19 cellular contexts compared by ENCODE assay signal in the genomic region with DNA sequence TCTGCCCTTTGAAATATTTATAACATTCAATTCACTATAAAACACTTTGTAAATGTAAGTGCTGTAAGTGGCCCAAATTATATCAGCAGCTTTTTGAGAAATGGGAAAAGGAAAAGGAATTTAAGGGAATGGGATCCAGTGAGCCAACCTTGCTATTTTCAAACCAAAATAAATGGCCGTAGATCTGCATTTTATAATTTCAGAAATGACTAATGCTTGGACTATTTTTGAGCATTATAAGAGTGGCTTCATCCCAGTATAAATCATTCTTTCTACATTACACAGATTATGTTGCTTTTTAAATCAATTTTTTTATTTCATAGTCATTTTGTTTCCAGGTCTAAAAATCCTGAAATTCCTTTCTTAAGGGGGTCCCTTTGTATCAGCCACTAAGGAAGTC.
"Had no signal": no experiment of that assay in that cellular context is flagged by ENCODE, and none has a peak within 500 bp of the region (broad histone marks: within the 10 kb centered on the region; RNA-seq: fewer than 3 reads in every experiment).

No MANE protein-coding gene starts in this region.

- H3K4me2 ChIP-seq: hepatocyte had no signal

- H3K4me1 ChIP-seq: parathyroid adenoma had no signal

- H3K9me3 ChIP-seq: esophagus squamous epithelium, tibial nerve, vagina had no signal

- H3K27ac Mint-ChIP-seq: activated B cell treated with CpG ODN at 0.5 μM for 24 hours; activated naive CD4-positive, alpha-beta T cell treated with anti-CD3 and anti-CD28 coated beads, Interleukin-2, amount 50 U/mL, for 72 hours; activated T-helper 2 cell treated with anti-CD3 and anti-CD28 coated beads, Interferon-gamma antibody, Interleukin-2, Interleukin-4, amounts not matched to agents 10 μg/mL and 5 μg/mL and 100 μg/mL, durations not matched to agents 14 hours and 24 hours and 36 hours had no signal

- H3K36me3 ChIP-seq: esophagus squamous epithelium, tibial nerve, vagina had no signal

- H3K36me3 Mint-ChIP-seq: activated naive CD4-positive, alpha-beta T cell treated with anti-CD3 and anti-CD28 coated beads, Interleukin-2, amount 50 U/mL, for 72 hours had no signal

- H3K9ac ChIP-seq: parathyroid adenoma had no signal

- ATAC-seq: activated naive CD4-positive, alpha-beta T cell treated with anti-CD3 and anti-CD28 coated beads, Interleukin-2, amount 50 U/mL, for 72 hours had no signal

- H2AFZ ChIP-seq: hepatocyte, parathyroid adenoma had no signal

- H3K4me3 ChIP-seq: esophagus squamous epithelium, hepatocyte, skin epidermis, tibial nerve, vagina had no signal

- H3K27ac ChIP-seq: esophagus squamous epithelium, hepatocyte, parathyroid adenoma, vagina had no signal

- H3K27me3 ChIP-seq: esophagus squamous epithelium, hepatocyte, tibial nerve, vagina had no signal

- DNase-seq: activated B cell treated with CpG ODN at 0.5 μM for 24 hours; activated CD4-positive, alpha-beta T cell treated with anti-CD3 and anti-CD28 coated beads, Interleukin-2, amount 50 U/mL, for 1 hour; activated T-cell treated with anti-CD3 and anti-CD28 coated beads for 4 hours; amygdala; esophagus squamous epithelium; kidney; retina; T-helper 2 cell had no signal

- H3K9me3 Mint-ChIP-seq: activated B cell treated with CpG ODN at 0.5 μM for 24 hours; activated naive CD4-positive, alpha-beta T cell treated with anti-CD3 and anti-CD28 coated beads, Interleukin-2, amount 50 U/mL, for 72 hours; activated T-helper 2 cell treated with anti-CD3 and anti-CD28 coated beads, Interferon-gamma antibody, Interleukin-2, Interleukin-4, amounts not matched to agents 10 μg/mL and 5 μg/mL and 100 μg/mL, durations not matched to agents 14 hours and 24 hours and 36 hours; neural crest cell had no signal

- H3K4me3 Mint-ChIP-seq: activated B cell treated with CpG ODN at 0.5 μM for 24 hours, neural crest cell had no signal

- H3K27me3 Mint-ChIP-seq: activated B cell treated with CpG ODN at 0.5 μM for 24 hours had no signal

- FAIRE-seq: bronchial epithelial cell, frontal cortex, kidney, TTC549 had no signal
